ENCODE assay signal across 8 cellular contexts in genomic region chr1:18956189-18957135, GRCh38. TPM values are rescaled to one million over a fixed set of nuclear protein-coding genes. Genes with fewer than 3 reads are reported as not detected.
DNase-seq lines count a peak whose midpoint lies in the region; ATAC-seq and TF ChIP-seq lines count a peak whose summit lies in the region.

TSS of gene IFFO2 (minus strand) at chr1:18956676. CDS start at chr1:18956332, 344 bp downstream.

- TF ChIP-seq CTCF in RWPE1 (conservative IDR thresholded peaks at IDR 0.05; ENCODE audit: low read depth) (no peak), fibroblast of mammary gland (conservative IDR thresholded peaks at IDR 0.05; ENCODE audit: control insufficient read depth, insufficient read depth, low read depth, low read length) (no peak), natural killer cell (IDR thresholded peaks at IDR 0.05) (no peak)

- H3K27me3 Mint-ChIP-seq in activated T-helper 2 cell treated with anti-CD3 and anti-CD28 coated beads, Interferon-gamma antibody, Interleukin-2, Interleukin-4, amounts not matched to agents 10 μg/mL and 5 μg/mL and 100 μg/mL, durations not matched to agents 14 hours and 24 hours and 36 hours (ENCODE audit: low read depth), result peaks cover 6% of the 10 kb centered on the region
- H3K27me3 Mint-ChIP-seq in natural killer cell (ENCODE audit: low read depth in 2 of 2), result peaks cover 0 to 4% of the 10 kb centered on the region in 2 donors
- H3K27me3 Mint-ChIP-seq in stimulated activated naive B cell treated with anti-CD40 and anti-IgM and Interleukin-4, amounts not matched to agents 10 μg/mL and 1 μg/mL and 100 μg/mL, for 72 hours, result peaks cover 15 to 21% of the 10 kb centered on the region in 2 donors

- intact Hi-C loops in activated T-helper 2 cell treated with anti-CD3 and anti-CD28 coated beads, Interferon-gamma antibody, Interleukin-2, Interleukin-4, amounts not matched to agents 10 μg/mL and 5 μg/mL and 100 μg/mL, durations not matched to agents 14 hours and 24 hours and 36 hours (cut with micrococcal nuclease), result loop anchor here (5.0 kb wide), 2 partner anchors 46 to 296 kb away; partner anchors contain the start of genes EMC1 and MRTO4
- intact Hi-C loops in natural killer cell (cut with micrococcal nuclease), result loop anchor here (2.0 kb wide), 1 partner anchor 54 kb away; the partner anchor contains the start of gene ALDH4A1

- TF ChIP-seq EP300 in Ishikawa (IDR thresholded peaks at IDR 0.05; ENCODE audit: borderline replicate concordance), result no peak

- no peak for TF ChIP-seq RAD21 in Ishikawa (IDR thresholded peaks at IDR 0.05; ENCODE audit: low read depth)

- H3K4me1 Mint-ChIP-seq in activated T-helper 2 cell treated with anti-CD3 and anti-CD28 coated beads, Interferon-gamma antibody, Interleukin-2, Interleukin-4, amounts not matched to agents 10 μg/mL and 5 μg/mL and 100 μg/mL, durations not matched to agents 14 hours and 24 hours and 36 hours (ENCODE audit: low read depth), result peaks cover 50% of the 10 kb centered on the region
- peaks cover 53 to 58% of the 10 kb centered on the region in 2 donors for H3K4me1 Mint-ChIP-seq in natural killer cell
- peaks cover 45 to 54% of the 10 kb centered on the region in 2 donors for H3K4me1 Mint-ChIP-seq in stimulated activated naive B cell treated with anti-CD40 and anti-IgM and Interleukin-4, amounts not matched to agents 10 μg/mL and 1 μg/mL and 100 μg/mL, for 72 hours

- CTCF ChIA-PET in RWPE1 (lab: Yijun Ruan, JAX), result interaction anchor here (0.8 to 2.6 kb wide), 3 partner anchors 33 to 50 kb away, joined by 3 to 13 read pairs (median 3); no protein-coding TSS in a partner anchor

- peak within 1 kb of the TSS; percentile 83 for H3K27ac Mint-ChIP-seq in activated T-helper 2 cell treated with anti-CD3 and anti-CD28 coated beads, Interferon-gamma antibody, Interleukin-2, Interleukin-4, amounts not matched to agents 10 μg/mL and 5 μg/mL and 100 μg/mL, durations not matched to agents 14 hours and 24 hours and 36 hours
- H3K27ac Mint-ChIP-seq in natural killer cell, result peak within 1 kb of the TSS; percentile 85 to 100
- H3K27ac Mint-ChIP-seq in stimulated activated naive B cell treated with anti-CD40 and anti-IgM and Interleukin-4, amounts not matched to agents 10 μg/mL and 1 μg/mL and 100 μg/mL, for 72 hours, result peak within 1 kb of the TSS; percentile 56

- H3K4me3 Mint-ChIP-seq in activated T-helper 2 cell treated with anti-CD3 and anti-CD28 coated beads, Interferon-gamma antibody, Interleukin-2, Interleukin-4, amounts not matched to agents 10 μg/mL and 5 μg/mL and 100 μg/mL, durations not matched to agents 14 hours and 24 hours and 36 hours (ENCODE audit: low read depth), result peak within 1 kb of the TSS; percentile 86
- peak within 1 kb of the TSS; percentile 87 for H3K4me3 Mint-ChIP-seq in natural killer cell
- peak within 1 kb of the TSS; percentile 91 to 92 for H3K4me3 Mint-ChIP-seq in stimulated activated naive B cell treated with anti-CD40 and anti-IgM and Interleukin-4, amounts not matched to agents 10 μg/mL and 1 μg/mL and 100 μg/mL, for 72 hours

- peak; percentile 74 for DNase-seq in DMS79 (lab: John Stamatoyannopoulos, UW)
- peak; percentile 99 for DNase-seq in RWPE1 (ENCODE audit: low spot score)
- peak; percentile 96 for DNase-seq in activated T-helper 2 cell treated with anti-CD3 and anti-CD28 coated beads, Interferon-gamma antibody, Interleukin-2, Interleukin-4, amounts not matched to agents 10 μg/mL and 5 μg/mL and 100 μg/mL, durations not matched to agents 14 hours and 24 hours and 36 hours (ENCODE audit: low spot score)
- DNase-seq in fibroblast of mammary gland (ENCODE audit: low read depth), result peak; percentile 88
- DNase-seq in natural killer cell, result peak; percentile 99
- DNase-seq in stimulated activated naive B cell treated with anti-CD40 and anti-IgM and Interleukin-4, amounts not matched to agents 10 μg/mL and 1 μg/mL and 100 μg/mL, for 72 hours, result peak; percentile 94

- POLR2A ChIA-PET in RWPE1 (lab: Yijun Ruan, JAX; ENCODE audit: low non-redundant PET), result interaction anchor here (0.5 kb wide), 1 partner anchor 42 kb away, joined by 3 read pairs; no protein-coding TSS in a partner anchor

- peak within 1 kb of the TSS; percentile 82 for H3K27ac ChIP-seq in RWPE1

- ATAC-seq in GM21619 (IDR thresholded peaks at IDR 0.05; ENCODE audit: unreplicated experiment) (peak; percentile 56), natural killer cell (peak; percentile 79 to 93 (median 80))
- peak; percentile 65 to 82 for ATAC-seq in stimulated activated naive B cell treated with anti-CD40 and anti-IgM and Interleukin-4, amounts not matched to agents 10 μg/mL and 1 μg/mL and 100 μg/mL, for 72 hours (replicated peaks)

- no peaks in the 10 kb centered on the region for H3K9me3 Mint-ChIP-seq in activated T-helper 2 cell treated with anti-CD3 and anti-CD28 coated beads, Interferon-gamma antibody, Interleukin-2, Interleukin-4, amounts not matched to agents 10 μg/mL and 5 μg/mL and 100 μg/mL, durations not matched to agents 14 hours and 24 hours and 36 hours
- H3K9me3 Mint-ChIP-seq in natural killer cell, result no peaks in the 10 kb centered on the region
- no peaks in the 10 kb centered on the region for H3K9me3 Mint-ChIP-seq in stimulated activated naive B cell treated with anti-CD40 and anti-IgM and Interleukin-4, amounts not matched to agents 10 μg/mL and 1 μg/mL and 100 μg/mL, for 72 hours

- H3K36me3 Mint-ChIP-seq in activated T-helper 2 cell treated with anti-CD3 and anti-CD28 coated beads, Interferon-gamma antibody, Interleukin-2, Interleukin-4, amounts not matched to agents 10 μg/mL and 5 μg/mL and 100 μg/mL, durations not matched to agents 14 hours and 24 hours and 36 hours (ENCODE audit: low read depth), result peaks cover 32% of the 10 kb centered on the region
- H3K36me3 Mint-ChIP-seq in natural killer cell, result no peaks in the 10 kb centered on the region
- H3K36me3 Mint-ChIP-seq in stimulated activated naive B cell treated with anti-CD40 and anti-IgM and Interleukin-4, amounts not matched to agents 10 μg/mL and 1 μg/mL and 100 μg/mL, for 72 hours, result peaks cover 0 to 5% of the 10 kb centered on the region in 2 donors

- peak within 1 kb of the TSS; percentile 66 for H3K4me3 ChIP-seq in fibroblast of mammary gland (ENCODE audit: control insufficient read depth, low read depth, low read length)

TF ChIP-seq in Ishikawa, 13 proteins besides CTCF, POLR2A, EP300 and RAD21:
- no peak for TF ChIP-seq TEAD4 (IDR thresholded peaks at IDR 0.05)
- no peak for TF ChIP-seq YY1 (IDR thresholded peaks at IDR 0.05; ENCODE audit: low read depth)
- TF ChIP-seq FOXM1 (IDR thresholded peaks at IDR 0.05; ENCODE audit: borderline replicate concordance, low read depth), result no peak
- TF ChIP-seq TCF12 (IDR thresholded peaks at IDR 0.05; ENCODE audit: low read depth), result no peak
- TF ChIP-seq ZBTB7A (IDR thresholded peaks at IDR 0.05; ENCODE audit: low read depth), result peak; percentile 53; the same call in 1 of the 2 replicates
- TF ChIP-seq CEBPB (IDR thresholded peaks at IDR 0.05), result no peak
- TF ChIP-seq MAX (IDR thresholded peaks at IDR 0.05), result no peak
- TF ChIP-seq, protein P1, sequence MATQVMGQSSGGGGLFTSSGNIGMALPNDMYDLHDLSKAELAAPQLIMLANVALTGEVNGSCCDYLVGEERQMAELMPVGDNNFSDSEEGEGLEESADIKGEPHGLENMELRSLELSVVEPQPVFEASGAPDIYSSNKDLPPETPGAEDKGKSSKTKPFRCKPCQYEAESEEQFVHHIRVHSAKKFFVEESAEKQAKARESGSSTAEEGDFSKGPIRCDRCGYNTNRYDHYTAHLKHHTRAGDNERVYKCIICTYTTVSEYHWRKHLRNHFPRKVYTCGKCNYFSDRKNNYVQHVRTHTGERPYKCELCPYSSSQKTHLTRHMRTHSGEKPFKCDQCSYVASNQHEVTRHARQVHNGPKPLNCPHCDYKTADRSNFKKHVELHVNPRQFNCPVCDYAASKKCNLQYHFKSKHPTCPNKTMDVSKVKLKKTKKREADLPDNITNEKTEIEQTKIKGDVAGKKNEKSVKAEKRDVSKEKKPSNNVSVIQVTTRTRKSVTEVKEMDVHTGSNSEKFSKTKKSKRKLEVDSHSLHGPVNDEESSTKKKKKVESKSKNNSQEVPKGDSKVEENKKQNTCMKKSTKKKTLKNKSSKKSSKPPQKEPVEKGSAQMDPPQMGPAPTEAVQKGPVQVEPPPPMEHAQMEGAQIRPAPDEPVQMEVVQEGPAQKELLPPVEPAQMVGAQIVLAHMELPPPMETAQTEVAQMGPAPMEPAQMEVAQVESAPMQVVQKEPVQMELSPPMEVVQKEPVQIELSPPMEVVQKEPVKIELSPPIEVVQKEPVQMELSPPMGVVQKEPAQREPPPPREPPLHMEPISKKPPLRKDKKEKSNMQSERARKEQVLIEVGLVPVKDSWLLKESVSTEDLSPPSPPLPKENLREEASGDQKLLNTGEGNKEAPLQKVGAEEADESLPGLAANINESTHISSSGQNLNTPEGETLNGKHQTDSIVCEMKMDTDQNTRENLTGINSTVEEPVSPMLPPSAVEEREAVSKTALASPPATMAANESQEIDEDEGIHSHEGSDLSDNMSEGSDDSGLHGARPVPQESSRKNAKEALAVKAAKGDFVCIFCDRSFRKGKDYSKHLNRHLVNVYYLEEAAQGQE (IDR thresholded peaks at IDR 0.05; ENCODE audit: low read depth), result no peak
- TF ChIP-seq USF1 (IDR thresholded peaks at IDR 0.05), result no peak
- TF ChIP-seq CREB1 (IDR thresholded peaks at IDR 0.05; ENCODE audit: low read depth), result no peak
- TF ChIP-seq NFIC (IDR thresholded peaks at IDR 0.05), result no peak
- peak; percentile 51; the same call in 1 of the 2 replicates for TF ChIP-seq TAF1 (IDR thresholded peaks at IDR 0.05; ENCODE audit: low read depth)
- no peak for TF ChIP-seq EGR1 (IDR thresholded peaks at IDR 0.05)

RNA-seq across cellular contexts. Expression of gene IFFO2, which starts in this region (rescaled TPM):
- total RNA-seq in activated T-helper 2 cell treated with anti-CD3 and anti-CD28 coated beads, Interferon-gamma antibody, Interleukin-2, Interleukin-4, amounts not matched to agents 10 μg/mL and 5 μg/mL and 100 μg/mL, durations not matched to agents 14 hours and 24 hours and 36 hours, result 48.5 and 49.4 TPM in 2 replicates
- total RNA-seq in natural killer cell, result 100 to 1,000 TPM in 1 of 3 donors, 10 to 100 TPM in 2; 52.4 to 105 (median 66.5) TPM

Comparison
In these comparisons a context has a peak if more than half of its experiments do, and no peak if none do; other contexts are left out.
1. Peak in every context shown above with its lines: DNase-seq, ATAC-seq, H3K4me3 ChIP-seq and H3K27ac ChIP-seq.